Comparison of ENCODE assay signal across 8 cellular contexts in the genomic region with DNA sequence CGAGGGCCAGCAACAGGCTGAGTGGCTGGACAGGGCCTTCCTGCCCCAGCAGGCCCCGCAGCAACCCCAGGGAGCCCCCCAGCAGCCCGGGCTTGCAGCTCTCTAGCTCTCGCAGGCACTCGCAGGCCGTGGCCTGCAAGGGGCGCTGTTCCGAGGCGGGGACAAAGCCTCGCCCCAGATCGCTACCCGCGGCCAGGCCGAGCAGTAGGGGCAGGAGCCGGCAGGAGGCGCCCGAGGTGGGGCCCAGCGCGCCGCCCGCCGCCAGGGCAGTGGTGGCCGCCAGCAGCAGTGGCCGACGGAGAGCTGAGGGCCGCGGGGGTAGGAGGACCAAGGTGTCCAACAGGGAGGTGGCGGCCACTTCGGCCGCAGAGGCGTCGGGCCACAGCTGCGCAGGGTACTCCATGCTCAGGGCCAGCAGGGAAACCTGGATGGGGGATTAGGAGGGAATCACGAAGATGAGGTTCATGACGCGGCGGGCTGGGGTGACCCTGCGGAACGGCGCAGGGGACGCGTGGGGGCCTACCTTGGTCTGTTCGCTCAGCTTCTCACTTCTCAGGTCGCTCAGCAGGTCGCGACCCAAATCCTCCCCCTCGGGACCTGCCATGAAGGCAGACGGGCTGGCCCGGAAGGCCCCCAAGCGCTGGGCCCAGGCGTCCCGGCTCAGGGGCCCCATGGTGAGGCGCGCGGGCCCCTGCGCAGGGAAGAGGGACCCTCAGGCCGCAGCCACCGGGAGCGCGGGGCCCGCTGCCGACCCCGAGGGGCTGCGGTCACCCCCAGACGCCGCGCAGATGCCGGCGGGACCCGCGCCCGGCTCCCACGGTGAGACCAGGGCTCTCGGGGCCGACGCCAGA. TPM values are rescaled to one million over a fixed set of nuclear protein-coding genes. Genes with fewer than 3 reads are reported as not detected.
A peak's percentile ranks its signal among the peaks of the same experiment; 100 is the strongest.
DNase-seq lines count a peak whose midpoint lies in the region; FAIRE-seq and TF ChIP-seq lines count a peak whose summit lies in the region.

No MANE protein-coding gene starts in this region.

- no peaks in the 10 kb centered on the region for H3K9me3 Mint-ChIP-seq in HFFc6

- H3K4me3 Mint-ChIP-seq in HFFc6, result peak overlapping the region; percentile 91

- H3K36me3 Mint-ChIP-seq in HFFc6 (ENCODE audit: low read depth), result no peaks in the 10 kb centered on the region

- peak; percentile 91 for TF ChIP-seq CTCF in GM12864 (IDR thresholded peaks at IDR 0.05; ENCODE audit: low read depth, low read length, missing control alignments)
- peak; percentile 99 for TF ChIP-seq CTCF in HFFc6 (IDR thresholded peaks at IDR 0.05)
- TF ChIP-seq CTCF in VCaP (conservative IDR thresholded peaks at IDR 0.05), result peak; percentile 100

- H3K4me3 ChIP-seq in GM12864 (ENCODE audit: low read depth, low read length) (peak overlapping the region; percentile 97), small intestine (ENCODE audit: low read depth in 1 of 2, low read length in 2 of 2) (peak overlapping the region; percentile 59 to 78)

- no peak for FAIRE-seq in small intestine (lab: Jason Lieb, UNC)

- H3K9me3 ChIP-seq in small intestine (ENCODE audit: control insufficient read depth, low read depth), result no peaks in the 10 kb centered on the region

- DNase-seq in GM12864 (ENCODE audit: low read depth) (peak; percentile 29), HFFc6 (peak; percentile 76), NCI-H1694 (lab: John Stamatoyannopoulos, UW) (peak; percentile 44), T47D (ENCODE audit: low read depth in 1 of 2, low spot score in 1 of 2) (peak; percentile 82 to 83), iPS-NIHi11 (ENCODE audit: low spot score) (peak; percentile 96), small intestine (peak; percentile 80), NCI-H128 (lab: John Stamatoyannopoulos, UW; ENCODE audit: unreplicated experiment) (no peak)

- WGBS in small intestine, 3 donors, result 1 to 3% (median 3%) methylated on average over 42 to 76 of the region's 76 CpGs

- H3K27ac ChIP-seq in VCaP, result peak overlapping the region; percentile 92
- peak overlapping the region; percentile 87 to 93 for H3K27ac ChIP-seq in small intestine (ENCODE audit: low read depth in 1 of 2, low read length in 1 of 2)

- peaks cover 5% of the 10 kb centered on the region; the same call in 1 of the 2 replicates for H3K27me3 Mint-ChIP-seq in HFFc6 (ENCODE audit: insufficient read depth)

- H3K4me1 ChIP-seq in small intestine (ENCODE audit: control insufficient read depth in 2 of 2, insufficient read depth in 1 of 2, low read depth in 1 of 2, low read length in 1 of 2), result peaks cover 3 to 4% of the 10 kb centered on the region in 2 donors

- in situ Hi-C loops in T47D (cut with HindIII; ENCODE audit: low pct_unique_long_range_greater_than_20kb, low sequenced_read_pairs), result no loop called here

- H3K36me3 ChIP-seq in small intestine (ENCODE audit: control insufficient read depth in 2 of 2, insufficient read depth in 2 of 2, low read length in 2 of 2), result peaks cover 0 to 4% of the 10 kb centered on the region in 2 donors

- no peaks in the 10 kb centered on the region for H3K4me1 Mint-ChIP-seq in HFFc6 (ENCODE audit: low read depth)

- H3K27ac Mint-ChIP-seq in HFFc6, result peak overlapping the region; percentile 85

- H3K27me3 ChIP-seq in small intestine (ENCODE audit: control insufficient read depth in 2 of 2, insufficient read depth in 2 of 2, low read length in 2 of 2), result no peaks in the 10 kb centered on the region

RNA-seq across cellular contexts. Expression of gene AP5B1, which starts 0.6 kb away (rescaled TPM):
- total RNA-seq in HFFc6 (2021; fragmentation: NEBNext Ultra II Directional; extraction: Animal tissue kit (Norgen Biotek cat#: 25700)), result 10 to 100 TPM in 2 of 6 experiments, 1 to 10 TPM in 4; 8.7 to 11.1 (median 9.5) TPM
- polyA plus RNA-seq in small intestine, result 1 to 10 TPM; 6.9 to 9.5 (median 8.6) TPM

RNA-seq across cellular contexts. Expression of gene OVOL1, which starts 6.7 kb away (rescaled TPM):
- not detected for total RNA-seq in HFFc6 (2021; fragmentation: NEBNext Ultra II Directional; extraction: Animal tissue kit (Norgen Biotek cat#: 25700))
- polyA plus RNA-seq in small intestine, result 10 to 100 TPM; 11.9 to 23.9 (median 16.2) TPM

RNA-seq across cellular contexts. Expression of gene SNX32, which starts 53.6 kb away (rescaled TPM):
- total RNA-seq in HFFc6 (2021; fragmentation: NEBNext Ultra II Directional; extraction: Animal tissue kit (Norgen Biotek cat#: 25700)), result not detected
- 1 to 10 TPM in 2 of 3 donors, under 1 TPM in 1; 0.54 to 2.1 (median 1.6) TPM for polyA plus RNA-seq in small intestine

RNA-seq across cellular contexts. Expression of gene RNASEH2C, which starts 59.5 kb away (rescaled TPM):
- total RNA-seq in HFFc6 (2021; fragmentation: NEBNext Ultra II Directional; extraction: Animal tissue kit (Norgen Biotek cat#: 25700)), result 10 to 100 TPM; 54.0 to 85.6 (median 61.4) TPM
- polyA plus RNA-seq in small intestine, result 10 to 100 TPM; 50.1 to 65.1 (median 50.3) TPM
